25 cellular contexts compared by ENCODE assay signal in genomic region chr9:98040212-98040611, GRCh38. TPM values are rescaled to one million over a fixed set of nuclear protein-coding genes. Genes with fewer than 3 reads are reported as not detected.
A peak's percentile ranks its signal among the peaks of the same experiment; 100 is the strongest.
DNase-seq lines count a peak whose midpoint lies in the region; ATAC-seq, FAIRE-seq and TF ChIP-seq lines count a peak whose summit lies in the region.
"Had no signal": no experiment of that assay in that cellular context is flagged by ENCODE, and none has a peak within 500 bp of the region (broad histone marks: within the 10 kb centered on the region; RNA-seq: fewer than 3 reads in every experiment).

No MANE protein-coding gene starts in this region.

- POLR2A ChIA-PET in GM12878 (lab: Charles Lee) = interaction anchor here (0.6 to 2.4 kb wide), 3 partner anchors 10 to 17 kb away, joined by 3 to 12 read pairs (median 4); partner anchors contain the start of gene NANS

- H3K79me1 ChIP-seq in neuronal stem cell (ENCODE audit: low read depth, low read length) = no peaks in the 10 kb centered on the region

- no peak overlapping the region for H3K23ac ChIP-seq in neuronal stem cell (ENCODE audit: low read depth, low read length, poor library complexity)

- intact Hi-C loops in GM12878 (cut with micrococcal nuclease; ENCODE audit: unreplicated experiment) = no loop called here

- no peaks in the 10 kb centered on the region for H3K36me3 ChIP-seq in Karpas-422 (ENCODE audit: insufficient read depth, low read length)
- no peaks in the 10 kb centered on the region for H3K36me3 ChIP-seq in GM12878 (ENCODE audit: control insufficient read depth in 2 of 2, insufficient read depth in 2 of 2, low read length in 1 of 2)
- H3K36me3 ChIP-seq in neuronal stem cell (replicated peaks in 1 of 2; ENCODE audit: control insufficient read depth in 2 of 2, insufficient read depth in 2 of 2, low read length in 2 of 2) = no peaks in the 10 kb centered on the region
- H3K36me3 ChIP-seq: ascending aorta, cardiac muscle cell, left ventricle myocardium inferior, sigmoid colon, WERI-Rb-1 had no signal

- no peak for TF ChIP-seq EP300 in GM12878 (IDR thresholded peaks at IDR 0.05; ENCODE audit: borderline replicate concordance in 1 of 2, control insufficient read depth in 1 of 2, low read depth in 2 of 2, low read length in 2 of 2)

- ATAC-seq in GM12878 = no peak
- no peak for ATAC-seq in HG03565 (IDR thresholded peaks at IDR 0.05; ENCODE audit: unreplicated experiment)
- ATAC-seq: activated naive CD4-positive, alpha-beta T cell treated with anti-CD3 and anti-CD28 coated beads, Interleukin-2, amount 50 U/mL, for 72 hours had no signal

- FAIRE-seq in GM12878 (lab: Jason Lieb, UNC) = no peak

- H2AFZ ChIP-seq in Karpas-422 (ENCODE audit: low read length) = peak overlapping the region; percentile 62
- peak overlapping the region; percentile 63 for H2AFZ ChIP-seq in GM12878 (ENCODE audit: control insufficient read depth, low read depth, low read length)
- H2AFZ ChIP-seq in neuronal stem cell (ENCODE audit: low read length) = no peak overlapping the region

- peak overlapping the region; percentile 60 for H3K9ac ChIP-seq in Karpas-422 (ENCODE audit: low read length)
- H3K9ac ChIP-seq in GM12878 (ENCODE audit: control insufficient read depth, insufficient read depth, low read length) = peak overlapping the region; percentile 8; the same call in 1 of the 2 replicates
- H3K9ac ChIP-seq in neuronal stem cell (ENCODE audit: low read depth, low read length, poor library complexity) = no peak overlapping the region

- no peak overlapping the region for H3K18ac ChIP-seq in neuronal stem cell (ENCODE audit: low read length)

- H4K91ac ChIP-seq in neuronal stem cell (ENCODE audit: low read depth, low read length, poor library complexity) = no peak overlapping the region

- in situ Hi-C loops in GM12878 (cut with MboI) = no loop called here

- no peaks in the 10 kb centered on the region for H3K79me2 ChIP-seq in Karpas-422 (ENCODE audit: low read length)
- H3K79me2 ChIP-seq in GM12878 (ENCODE audit: control insufficient read depth, insufficient read depth, low read length) = 0 out of 2 replicates have a peak, but pooled peaks cover 3% of the 10 kb centered on the region

- H3K4me3 ChIP-seq in Karpas-422 (ENCODE audit: low read length) (peak overlapping the region; percentile 52; the same call in 1 of the 2 replicates), GM12878 (peak overlapping the region; percentile 43; the same call in 1 of the 2 replicates), neuronal stem cell (ENCODE audit: low read length in 2 of 2) (no peak overlapping the region)
- H3K4me3 ChIP-seq: ascending aorta, cardiac muscle cell, left ventricle myocardium inferior, sigmoid colon had no signal

- no peak overlapping the region for H2BK15ac ChIP-seq in neuronal stem cell (ENCODE audit: low read length)

- H2BK12ac ChIP-seq in neuronal stem cell (ENCODE audit: low read length) = no peak overlapping the region

- no peaks in the 10 kb centered on the region for H3K9me2 ChIP-seq in Karpas-422 (replicated peaks; ENCODE audit: insufficient read depth, low read length)

- H2BK120ac ChIP-seq in neuronal stem cell (ENCODE audit: low read depth, low read length) = no peak overlapping the region

- RAD21 ChIA-PET in GM12878 (lab: Charles Lee; ENCODE audit: unreplicated experiment) = interaction anchor here (0.7 to 1.2 kb wide), 2 partner anchors 16 to 54 kb away, joined by 3 to 5 read pairs; partner anchors contain the start of gene NANS

- DNase-seq in DMS53 treated with DMSO at 0.1 percent for 48 hours (lab: John Stamatoyannopoulos, UW; ENCODE audit: unreplicated experiment) = peak; percentile 40
- DNase-seq in Karpas-422 = peak; percentile 60
- DNase-seq in GM12878 (ENCODE audit: low read depth, low spot score) = no peak
- DNase-seq in neuronal stem cell (ENCODE audit: low spot score) = no peak
- DNase-seq in NCI-H2171 (lab: John Stamatoyannopoulos, UW) = no peak
- no peak for DNase-seq in NCI-H1694 (lab: John Stamatoyannopoulos, UW)
- DNase-seq: activated CD4-positive, alpha-beta T cell treated with anti-CD3 and anti-CD28 coated beads, Interleukin-2, amount 10 ng/mL, durations not matched to agents 24 days and 14 days; activated CD8-positive, alpha-beta memory T cell treated with anti-CD3 and anti-CD28 coated beads for 24 hours; activated effector memory CD4-positive, alpha-beta T cell treated with Interleukin-2 at 50 U/mL for 16 hours; H9; Kasumi-1; left ventricle myocardium inferior; NCI-H2081 treated with DMSO at 0.1 percent for 48 hours; NCI-H345; NCI-H748 treated with DMSO at 0.1 percent for 48 hours; sigmoid colon; stimulated activated CD4-positive, alpha-beta T cell treated with anti-CD3 and anti-CD28 coated beads, Interleukin-4, amount 100 ng/mL, for 24 hours; trophoblast cell; WERI-Rb-1 had no signal

- WGBS in GM12878 (ENCODE audit: insufficient coverage, insufficient replicate concordance, low lambda C conversion rate, missing lambda C conversion rate) = 55% methylated on average over 6 of the region's 6 CpGs
- no CpG with 5 or more reads among the region's 6 CpGs for WGBS in neuronal stem cell (ENCODE audit: extremely low coverage in 2 of 2, insufficient read length in 2 of 2, insufficient replicate concordance in 1 of 2), 2 donors

- H3K14ac ChIP-seq in neuronal stem cell (ENCODE audit: low read length) = no peak overlapping the region

- no peak overlapping the region for H4K8ac ChIP-seq in neuronal stem cell (ENCODE audit: low read depth, low read length)

- TF ChIP-seq POLR2A in GM12878 (IDR thresholded peaks at IDR 0.05; ENCODE audit: low read depth, low read length) = no peak

- H3K4me1 ChIP-seq in Karpas-422 (ENCODE audit: low read length) (peaks cover 87% of the 10 kb centered on the region), GM12878 (ENCODE audit: control insufficient read depth, insufficient read depth, low read length) (peaks cover 52% of the 10 kb centered on the region), neuronal stem cell (ENCODE audit: control insufficient read depth in 2 of 2, insufficient read depth in 1 of 2, low read depth in 1 of 2, low read length in 2 of 2) (no peaks in the 10 kb centered on the region)
- H3K4me1 ChIP-seq: sigmoid colon had no signal

- BruUV-seq in GM12878 (replicated peaks; lab: Mats Ljungman, UMichigan) = no TSS peak

- TF ChIP-seq RAD21 in GM12878 (IDR thresholded peaks at IDR 0.05; ENCODE audit: insufficient read depth, low read depth, low read length) = no peak

- peak overlapping the region; percentile 70 for H3K4me2 ChIP-seq in Karpas-422 (ENCODE audit: low read depth, low read length, poor library complexity, severe bottlenecking)
- H3K4me2 ChIP-seq in GM12878 (ENCODE audit: control insufficient read depth, insufficient read depth) = peak overlapping the region; percentile 92
- H3K4me2 ChIP-seq in neuronal stem cell (ENCODE audit: insufficient read depth, low read length, poor library complexity, severe bottlenecking) = no peak overlapping the region

- H3K27ac ChIP-seq in Karpas-422 (ENCODE audit: low read length) (peak overlapping the region; percentile 93), GM12878 (ENCODE audit: control insufficient read depth, insufficient read depth) (peak overlapping the region; percentile 14), neuronal stem cell (replicated peaks; ENCODE audit: low read length) (no peak overlapping the region)
- H3K27ac ChIP-seq: ascending aorta, C4-2B, cardiac muscle cell, HL-60, left ventricle myocardium inferior, sigmoid colon, WERI-Rb-1 had no signal

- H3K9me3 ChIP-seq in Karpas-422 (ENCODE audit: low read length) = no peaks in the 10 kb centered on the region
- H3K9me3 ChIP-seq in GM12878 (replicated peaks; ENCODE audit: control insufficient read depth, insufficient read depth, low read length) = peaks cover 3% of the 10 kb centered on the region; the same call in 2 of the 3 replicates
- no peaks in the 10 kb centered on the region for H3K9me3 ChIP-seq in neuronal stem cell (replicated peaks in 1 of 2; ENCODE audit: control insufficient read depth in 2 of 2, insufficient read depth in 1 of 2, low read depth in 1 of 2, low read length in 2 of 2)
- H3K9me3 ChIP-seq: ascending aorta, left ventricle myocardium inferior, sigmoid colon had no signal

- peak overlapping the region; percentile 53 for H2BK5ac ChIP-seq in neuronal stem cell (ENCODE audit: low read length)

- CTCF ChIA-PET in GM12878 (lab: Yijun Ruan, JAX) = interaction anchor here (0.9 to 1.8 kb wide), 5 partner anchors 9 to 57 kb away, joined by 3 to 5 read pairs (median 4); no protein-coding TSS in a partner anchor

- no peak for TF ChIP-seq CTCF in GM12878 (IDR thresholded peaks at IDR 0.05 in 2 of 3, conservative IDR thresholded peaks at IDR 0.05 in 1 of 3; ENCODE audit: control insufficient read depth in 2 of 3, extremely low read depth in 1 of 3, insufficient read depth in 1 of 3, low read depth in 3 of 3, low read length in 3 of 3)

- peak overlapping the region; percentile 1 for H2AK5ac ChIP-seq in neuronal stem cell (ENCODE audit: low read depth, low read length)

- no peaks in the 10 kb centered on the region for H4K20me1 ChIP-seq in Karpas-422 (ENCODE audit: insufficient read depth, low read depth, low read length)
- no peaks in the 10 kb centered on the region for H4K20me1 ChIP-seq in GM12878 (ENCODE audit: control insufficient read depth, insufficient read depth)

- H3K27me3 ChIP-seq in Karpas-422 (ENCODE audit: low read length) (no peaks in the 10 kb centered on the region), GM12878 (replicated peaks in 1 of 2; ENCODE audit: control insufficient read depth in 2 of 2, insufficient read depth in 2 of 2, low read length in 1 of 2) (no peaks in the 10 kb centered on the region), neuronal stem cell (ENCODE audit: control insufficient read depth in 3 of 3, insufficient read depth in 3 of 3, low read depth in 1 of 3, low read length in 3 of 3) (peaks cover 0 to 26% (median 0%) of the 10 kb centered on the region in 3 experiments)
- H3K27me3 ChIP-seq: ascending aorta, cardiac muscle cell, sigmoid colon had no signal

- no peak overlapping the region for H3K4ac ChIP-seq in neuronal stem cell (ENCODE audit: low read length)

- SMC1A ChIA-PET in GM12878 (lab: Charles Lee; ENCODE audit: uncharacterized antibody, unreplicated experiment) = interaction anchor here (1.2 to 2.6 kb wide), 5 partner anchors 17 to 119 kb away, joined by 3 to 8 read pairs (median 5); partner anchors contain the start of gene NANS

RNA-seq across cellular contexts. Expression of gene NANS, which starts 16.3 kb away (rescaled TPM):
- 77.9 and 135 TPM in 2 replicates for total RNA-seq in Karpas-422 (2014; rRNA removed; shearing (Covaris generic); ENCODE audit: low replicate concordance)
- total RNA-seq in GM12878 (2013; cell fraction: nucleolus; rRNA removed) = 28.4 and 33.0 TPM in 2 replicates
- total RNA-seq in GM12878 (2014; rRNA removed) (64.8 and 68.3 TPM in 2 replicates), GM12878 (2014; rRNA removed; fragmentation: Illumina TruSeq; extraction: Trizol) (52.3 and 55.5 TPM in 2 replicates), GM12878 (2021) (47.8 and 49.1 TPM in 2 replicates)
- 55.9 TPM for polyA plus RNA-seq in GM12878 (2011; ENCODE audit: low read depth)
- polyA plus RNA-seq in GM12878 (2011; rRNA removed) (37.9 and 44.6 TPM in 2 replicates), GM12878 (2014; fragmentation: Illumina TruSeq; extraction: Trizol) (47.8 and 48.8 TPM in 2 replicates), GM12878 (2014; fragmentation: Nextera tagmentation; extraction: Ambion mirVana) (10 to 100 TPM; 21.0 to 26.1 TPM), GM12878 (2014; rRNA removed) (55.6 and 56.5 TPM in 2 replicates), GM12878 (2016; fragmentation: Nextera tagmentation; extraction: Ambion mirVana) (100 to 1,000 TPM; 109 to 126 TPM)
- polyA plus RNA-seq in GM12878 (2011; cell fraction: cytosol; rRNA removed) = 51.9 and 54.2 TPM in 2 replicates
- 23.3 and 29.3 TPM in 2 replicates for polyA plus RNA-seq in GM12878 (2011; cell fraction: nucleus; rRNA removed)
- polyA plus RNA-seq in GM12878 (2012) = 56.9 and 74.3 TPM in 2 replicates
- 31.5 and 44.8 TPM in 2 replicates for polyA minus RNA-seq in GM12878 (2011; rRNA and poly(A)+ RNA removed)
- polyA minus RNA-seq in GM12878 (2011; cell fraction: cytosol; rRNA and poly(A)+ RNA removed) = 9.8 and 10.0 TPM in 2 replicates
- polyA minus RNA-seq in GM12878 (2011; cell fraction: nucleus; rRNA and poly(A)+ RNA removed) = 10.2 and 27.1 TPM in 2 replicates
- polyA plus RNA-seq in neuronal stem cell (2013, experiment 1 of 2) = 24.9 TPM
- 23.1 TPM for polyA plus RNA-seq in neuronal stem cell (2013, experiment 2 of 2)

RNA-seq across cellular contexts. Expression of gene ANP32B, which starts 57.1 kb away (rescaled TPM):
- total RNA-seq in Karpas-422 (2014; rRNA removed; shearing (Covaris generic); ENCODE audit: low replicate concordance) = 29.1 and 76.3 TPM in 2 replicates
- 19.4 and 27.4 TPM in 2 replicates for total RNA-seq in GM12878 (2013; cell fraction: nucleolus; rRNA removed)
- total RNA-seq in GM12878 (2014; rRNA removed) (20.4 and 24.5 TPM in 2 replicates), GM12878 (2014; rRNA removed; fragmentation: Illumina TruSeq; extraction: Trizol) (34.4 and 41.8 TPM in 2 replicates), GM12878 (2021) (239 and 244 TPM in 2 replicates)
- polyA plus RNA-seq in GM12878 (2011; ENCODE audit: low read depth) = 190 TPM
- polyA plus RNA-seq in GM12878 (2011; rRNA removed) (79.8 and 96.4 TPM in 2 replicates), GM12878 (2014; fragmentation: Illumina TruSeq; extraction: Trizol) (419 and 544 TPM in 2 replicates), GM12878 (2014; fragmentation: Nextera tagmentation; extraction: Ambion mirVana) (100 to 1,000 TPM in 1 of 2 experiments, 10 to 100 TPM in 1; 85.9 to 204 TPM), GM12878 (2014; rRNA removed) (138 and 143 TPM in 2 replicates), GM12878 (2016; fragmentation: Nextera tagmentation; extraction: Ambion mirVana) (100 to 1,000 TPM; 272 to 284 TPM)
- 27.8 and 36.5 TPM in 2 replicates for polyA plus RNA-seq in GM12878 (2011; cell fraction: cytosol; rRNA removed)
- polyA plus RNA-seq in GM12878 (2011; cell fraction: nucleus; rRNA removed) = 28.7 and 45.7 TPM in 2 replicates
- polyA plus RNA-seq in GM12878 (2012) = 332 and 355 TPM in 2 replicates
- 28.0 and 32.2 TPM in 2 replicates for polyA minus RNA-seq in GM12878 (2011; rRNA and poly(A)+ RNA removed)
- polyA minus RNA-seq in GM12878 (2011; cell fraction: cytosol; rRNA and poly(A)+ RNA removed) = 41.0 and 41.8 TPM in 2 replicates
- 16.4 and 40.0 TPM in 2 replicates for polyA minus RNA-seq in GM12878 (2011; cell fraction: nucleus; rRNA and poly(A)+ RNA removed)
- polyA plus RNA-seq in neuronal stem cell (2013, experiment 1 of 2) = 292 TPM
- polyA plus RNA-seq in neuronal stem cell (2013, experiment 2 of 2) = 299 TPM

Comparison
In these comparisons a context has a peak if more than half of its experiments do, and no peak if none do; other contexts are left out.
1. DNase-seq: peak in DMS53 treated with DMSO at 0.1 percent for 48 hours (single experiment) and Karpas-422 (single experiment); none in GM12878 (single experiment), neuronal stem cell (single experiment), NCI-H2171 (single experiment) and NCI-H1694 (single experiment).
2. H3K4me3 ChIP-seq: peak in Karpas-422 (single experiment) and GM12878 (single experiment); none in neuronal stem cell (0 of 2).